Comparison of ENCODE assay signal across 16 cellular contexts in genomic region chr3:98027084-98027445, GRCh38. TPM values are rescaled to one million over a fixed set of nuclear protein-coding genes. Genes with fewer than 3 reads are reported as not detected.
DNase-seq lines count a peak whose midpoint lies in the region; ATAC-seq and TF ChIP-seq lines count a peak whose summit lies in the region.
"Had no signal": no experiment of that assay in that cellular context is flagged by ENCODE, and none has a peak within 500 bp of the region (broad histone marks: within the 10 kb centered on the region; RNA-seq: fewer than 3 reads in every experiment).

No MANE protein-coding gene starts in this region.

- H3K4me1 Mint-ChIP-seq in activated CD8-positive, alpha-beta T cell treated with anti-CD3 and anti-CD28 coated beads for 36 hours (ENCODE audit: low read depth), result peaks cover 14% of the 10 kb centered on the region

- no peak for TF ChIP-seq CTCF in activated CD8-positive, alpha-beta T cell treated with anti-CD3 and anti-CD28 coated beads for 36 hours (IDR thresholded peaks at IDR 0.05)

- H3K27ac Mint-ChIP-seq in activated CD8-positive, alpha-beta T cell treated with anti-CD3 and anti-CD28 coated beads for 36 hours, result no peak overlapping the region
- H3K27ac Mint-ChIP-seq: nephron progenitor cell had no signal

- H3K4me3 Mint-ChIP-seq in activated CD8-positive, alpha-beta T cell treated with anti-CD3 and anti-CD28 coated beads for 36 hours, result no peak overlapping the region
- H3K4me3 Mint-ChIP-seq: nephron progenitor cell had no signal

- POLR2A ChIA-PET in activated CD8-positive, alpha-beta T cell treated with anti-CD3 and anti-CD28 coated beads for 36 hours (lab: Charles Lee), result no interaction called here

- no peaks in the 10 kb centered on the region for H3K36me3 Mint-ChIP-seq in activated CD8-positive, alpha-beta T cell treated with anti-CD3 and anti-CD28 coated beads for 36 hours (ENCODE audit: low read depth)

- peaks cover 3% of the 10 kb centered on the region for H3K27me3 Mint-ChIP-seq in activated CD8-positive, alpha-beta T cell treated with anti-CD3 and anti-CD28 coated beads for 36 hours

- CTCF ChIA-PET in activated CD8-positive, alpha-beta T cell treated with anti-CD3 and anti-CD28 coated beads for 36 hours (lab: Charles Lee), result interaction anchor here (1.1 to 1.8 kb wide), 2 partner anchors 10 to 11 kb away, joined by 4 read pairs; no protein-coding TSS in a partner anchor

- peak; percentile 99 for DNase-seq in DMS79 treated with DMSO at 0.1 percent for 48 hours (lab: John Stamatoyannopoulos, UW)
- DNase-seq in NCI-H446 treated with DMSO at 0.1 percent for 48 hours (lab: John Stamatoyannopoulos, UW), result peak; percentile 78
- DNase-seq in activated CD8-positive, alpha-beta T cell treated with anti-CD3 and anti-CD28 coated beads for 36 hours, result no peak
- no peak for DNase-seq in T-helper 9 cell
- DNase-seq: activated CD8-positive, alpha-beta memory T cell treated with anti-CD3 and anti-CD28 coated beads, Interleukin-2, amount 50 U/mL, for 48 hours; esophagus squamous epithelium; MG63; nephron progenitor cell; SK-N-SH; stimulated activated naive CD8-positive, alpha-beta T cell treated with anti-CD3 and anti-CD28 coated beads, Interleukin-15, Interleukin-2, amounts not matched to agents 100 U/mL and 50 U/mL, for 24 hours had no signal

- ATAC-seq in GM19397 (IDR thresholded peaks at IDR 0.05; ENCODE audit: unreplicated experiment) (peak; percentile 37), HG03159 (IDR thresholded peaks at IDR 0.05; ENCODE audit: unreplicated experiment) (peak; percentile 36), HG02970 (IDR thresholded peaks at IDR 0.05; ENCODE audit: low FRiP score, unreplicated experiment) (no peak), GM19455 (IDR thresholded peaks at IDR 0.05; ENCODE audit: unreplicated experiment) (no peak)
- no peak for ATAC-seq in activated CD8-positive, alpha-beta T cell treated with anti-CD3 and anti-CD28 coated beads for 36 hours
- ATAC-seq: stimulated activated naive CD8-positive, alpha-beta T cell treated with anti-CD3 and anti-CD28 coated beads, Interleukin-15, Interleukin-2, amounts not matched to agents 100 U/mL and 50 U/mL, for 24 hours had no signal

- no peaks in the 10 kb centered on the region for H3K9me3 Mint-ChIP-seq in activated CD8-positive, alpha-beta T cell treated with anti-CD3 and anti-CD28 coated beads for 36 hours
- H3K9me3 Mint-ChIP-seq: nephron progenitor cell had no signal

- intact Hi-C loops in activated CD8-positive, alpha-beta T cell treated with anti-CD3 and anti-CD28 coated beads for 36 hours (cut with micrococcal nuclease), result no loop called here

RNA-seq across cellular contexts. Expression of gene GABRR3, which starts 8.1 kb away (rescaled TPM):
- total RNA-seq in activated CD8-positive, alpha-beta T cell treated with anti-CD3 and anti-CD28 coated beads for 36 hours, result not detected
- total RNA-seq: esophagus squamous epithelium, liver, vagina had no signal

RNA-seq across cellular contexts. Expression of gene RIOX2, which starts 54.8 kb away (rescaled TPM):
- 10 to 100 TPM; 41.2 to 43.3 TPM for total RNA-seq in activated CD8-positive, alpha-beta T cell treated with anti-CD3 and anti-CD28 coated beads for 36 hours

RNA-seq across cellular contexts. Expression of gene OR5AC2, which starts 59.9 kb away (rescaled TPM):
- not detected for total RNA-seq in activated CD8-positive, alpha-beta T cell treated with anti-CD3 and anti-CD28 coated beads for 36 hours
- total RNA-seq: esophagus squamous epithelium, liver, vagina had no signal

Comparison
In these comparisons a context has a peak if more than half of its experiments do, and no peak if none do; other contexts are left out.
1. DNase-seq: peak in DMS79 treated with DMSO at 0.1 percent for 48 hours (single experiment) and NCI-H446 treated with DMSO at 0.1 percent for 48 hours (single experiment); none in activated CD8-positive, alpha-beta T cell treated with anti-CD3 and anti-CD28 coated beads for 36 hours (single experiment) and T-helper 9 cell (single experiment).
2. ATAC-seq: peak in GM19397 (single experiment) and HG03159 (single experiment); none in activated CD8-positive, alpha-beta T cell treated with anti-CD3 and anti-CD28 coated beads for 36 hours (single experiment), HG02970 (single experiment) and GM19455 (single experiment).